ENCODE assay signal across 9 cellular contexts in genomic region chr6:36986704-36987047, GRCh38. TPM values are rescaled to one million over a fixed set of nuclear protein-coding genes. Genes with fewer than 3 reads are reported as not detected.
DNase-seq lines count a peak whose midpoint lies in the region; ATAC-seq and TF ChIP-seq lines count a peak whose summit lies in the region.
"Had no signal": no experiment of that assay in that cellular context is flagged by ENCODE, and none has a peak within 500 bp of the region (broad histone marks: within the 10 kb centered on the region; RNA-seq: fewer than 3 reads in every experiment).

No MANE protein-coding gene starts in this region.

- TF ChIP-seq CTCF in cardiac muscle cell (IDR thresholded peaks at IDR 0.05; ENCODE audit: low read depth, low read length) (no peak), stomach (IDR thresholded peaks at IDR 0.05) (no peak)
- no peak for TF ChIP-seq CTCF in activated CD8-positive, alpha-beta T cell treated with anti-CD3 and anti-CD28 coated beads for 36 hours (IDR thresholded peaks at IDR 0.05)

- intact Hi-C loops in cardiac septum (cut with DNase I), result no loop called here
- intact Hi-C loops in activated CD8-positive, alpha-beta T cell treated with anti-CD3 and anti-CD28 coated beads for 36 hours (cut with micrococcal nuclease), result loop anchor here (10.0 kb wide), 1 partner anchor 102 kb away; the partner anchor contains the start of gene C6orf89
- intact Hi-C loops in stomach (cut with DNase I; ENCODE audit: low total_unique reads), result no loop called here

- H3K9me3 Mint-ChIP-seq in activated CD8-positive, alpha-beta T cell treated with anti-CD3 and anti-CD28 coated beads for 36 hours, result no peaks in the 10 kb centered on the region

- TF ChIP-seq EP300 in stomach (IDR thresholded peaks at IDR 0.05), result no peak

- H3K4me3 Mint-ChIP-seq in activated CD8-positive, alpha-beta T cell treated with anti-CD3 and anti-CD28 coated beads for 36 hours, result peak overlapping the region; percentile 99

- 0 to 4% (median 2%) methylated on average over 8 of the region's 8 CpGs for WGBS in stomach, 5 donors

- H3K27me3 ChIP-seq in cardiac muscle cell, result no peaks in the 10 kb centered on the region
- no peaks in the 10 kb centered on the region for H3K27me3 ChIP-seq in stomach

- H3K36me3 Mint-ChIP-seq in activated CD8-positive, alpha-beta T cell treated with anti-CD3 and anti-CD28 coated beads for 36 hours (ENCODE audit: low read depth), result peaks cover 4% of the 10 kb centered on the region

- H3K9me3 ChIP-seq in cardiac muscle cell (ENCODE audit: low read depth), result no peaks in the 10 kb centered on the region
- no peaks in the 10 kb centered on the region for H3K9me3 ChIP-seq in iPS-18c (ENCODE audit: control insufficient read depth, insufficient read depth, low read length)
- no peaks in the 10 kb centered on the region for H3K9me3 ChIP-seq in stomach

- H3K4me1 ChIP-seq in cardiac muscle cell (ENCODE audit: low read depth) (peaks cover 16% of the 10 kb centered on the region), stomach (peaks cover 29 to 49% (median 43%) of the 10 kb centered on the region in 4 donors)

- ATAC-seq in activated CD8-positive, alpha-beta T cell treated with anti-CD3 and anti-CD28 coated beads for 36 hours, result no peak
- ATAC-seq in GM18520 (IDR thresholded peaks at IDR 0.05; ENCODE audit: unreplicated experiment), result no peak

- POLR2A ChIA-PET in activated CD8-positive, alpha-beta T cell treated with anti-CD3 and anti-CD28 coated beads for 36 hours (lab: Charles Lee), result interaction anchor here (0.6 to 3.0 kb wide), 12 partner anchors 11 to 271 kb away, joined by 3 to 15 read pairs (median 4); partner anchors contain the start of genes C6orf89, PPIL1, TBC1D22B and TMEM217

- peaks cover 12% of the 10 kb centered on the region for H3K4me1 Mint-ChIP-seq in activated CD8-positive, alpha-beta T cell treated with anti-CD3 and anti-CD28 coated beads for 36 hours (ENCODE audit: low read depth)

- CTCF ChIA-PET in activated CD8-positive, alpha-beta T cell treated with anti-CD3 and anti-CD28 coated beads for 36 hours (lab: Charles Lee), result interaction anchor here (0.6 to 3.4 kb wide), 8 partner anchors 32 to 224 kb away, joined by 3 to 31 read pairs (median 7); partner anchors contain the start of genes C6orf89 and PPIL1

- DNase-seq in cardiac muscle cell (ENCODE audit: low read depth in 1 of 2, low spot score in 1 of 2) (no peak), cardiac septum (ENCODE audit: low spot score) (no peak), stomach (no peak), T-helper 9 cell (no peak), globus pallidus (ENCODE audit: low spot score) (no peak)
- no peak for DNase-seq in activated CD8-positive, alpha-beta T cell treated with anti-CD3 and anti-CD28 coated beads for 36 hours

- peak overlapping the region; percentile 95 for H3K27ac Mint-ChIP-seq in activated CD8-positive, alpha-beta T cell treated with anti-CD3 and anti-CD28 coated beads for 36 hours

- H3K36me3 ChIP-seq in cardiac muscle cell, result no peaks in the 10 kb centered on the region
- peaks cover 0 to 8% (median 4%) of the 10 kb centered on the region in 4 donors for H3K36me3 ChIP-seq in stomach

- H3K27ac ChIP-seq in cardiac muscle cell (peak overlapping the region; percentile 98), stomach (peak overlapping the region; percentile 97 to 99 (median 99))

- H3K4me3 ChIP-seq in cardiac muscle cell, result peak overlapping the region; percentile 87
- peak overlapping the region; percentile 97 for H3K4me3 ChIP-seq in iPS-18c (ENCODE audit: insufficient read depth, low read depth, low read length)
- peak overlapping the region; percentile 91 to 100 (median 94) for H3K4me3 ChIP-seq in stomach

- no peak for TF ChIP-seq POLR2A in stomach (IDR thresholded peaks at IDR 0.05)

- H3K27me3 Mint-ChIP-seq in activated CD8-positive, alpha-beta T cell treated with anti-CD3 and anti-CD28 coated beads for 36 hours, result peaks cover 1% of the 10 kb centered on the region

RNA-seq across cellular contexts. Expression of gene MTCH1, which starts 0.7 kb away (rescaled TPM):
- total RNA-seq in cardiac muscle cell, result 290 and 388 TPM in 2 replicates
- 447 and 533 TPM in 2 replicates for polyA plus RNA-seq in cardiac muscle cell
- 139 TPM for total RNA-seq in cardiac septum
- total RNA-seq in activated CD8-positive, alpha-beta T cell treated with anti-CD3 and anti-CD28 coated beads for 36 hours, result 100 to 1,000 TPM in 1 of 2 experiments, 10 to 100 TPM in 1; 96.5 to 100 TPM
- total RNA-seq in stomach, result 100 to 1,000 TPM; 123 to 202 (median 189) TPM
- 100 to 1,000 TPM; 110 to 172 (median 122) TPM for polyA plus RNA-seq in stomach

RNA-seq across cellular contexts. Expression of gene FGD2, which starts 18.8 kb away (rescaled TPM):
- total RNA-seq in cardiac muscle cell (not detected in 2 replicates), cardiac septum (2.3 TPM), stomach (10 to 100 TPM in 2 of 5 donors, 1 to 10 TPM in 3; 2.6 to 34.5 (median 7.3) TPM)
- polyA plus RNA-seq in cardiac muscle cell (0.24 and 0.29 TPM in 2 replicates), stomach (1 to 10 TPM; 2.7 to 3.5 (median 3.1) TPM)
- total RNA-seq in activated CD8-positive, alpha-beta T cell treated with anti-CD3 and anti-CD28 coated beads for 36 hours, result 1 to 10 TPM; 1.4 to 1.6 TPM
- total RNA-seq: dermis microvascular lymphatic vessel endothelial cell had no signal

RNA-seq across cellular contexts. Expression of gene PI16, which starts 32.1 kb away (rescaled TPM):
- total RNA-seq in cardiac muscle cell (0.07 TPM in 1 of 2 replicates, not detected in the other), cardiac septum (11.9 TPM), stomach (10 to 100 TPM in 2 of 5 donors, 1 to 10 TPM in 1, not detected in 2; 1.7 to 21.3 (median 10.4) TPM)
- polyA plus RNA-seq in cardiac muscle cell (0.07 and 0.37 TPM in 2 replicates), stomach (1 to 10 TPM; 1.2 to 4.3 (median 1.5) TPM)
- not detected for total RNA-seq in activated CD8-positive, alpha-beta T cell treated with anti-CD3 and anti-CD28 coated beads for 36 hours
